8 cellular contexts compared by ENCODE assay signal in the genomic region with DNA sequence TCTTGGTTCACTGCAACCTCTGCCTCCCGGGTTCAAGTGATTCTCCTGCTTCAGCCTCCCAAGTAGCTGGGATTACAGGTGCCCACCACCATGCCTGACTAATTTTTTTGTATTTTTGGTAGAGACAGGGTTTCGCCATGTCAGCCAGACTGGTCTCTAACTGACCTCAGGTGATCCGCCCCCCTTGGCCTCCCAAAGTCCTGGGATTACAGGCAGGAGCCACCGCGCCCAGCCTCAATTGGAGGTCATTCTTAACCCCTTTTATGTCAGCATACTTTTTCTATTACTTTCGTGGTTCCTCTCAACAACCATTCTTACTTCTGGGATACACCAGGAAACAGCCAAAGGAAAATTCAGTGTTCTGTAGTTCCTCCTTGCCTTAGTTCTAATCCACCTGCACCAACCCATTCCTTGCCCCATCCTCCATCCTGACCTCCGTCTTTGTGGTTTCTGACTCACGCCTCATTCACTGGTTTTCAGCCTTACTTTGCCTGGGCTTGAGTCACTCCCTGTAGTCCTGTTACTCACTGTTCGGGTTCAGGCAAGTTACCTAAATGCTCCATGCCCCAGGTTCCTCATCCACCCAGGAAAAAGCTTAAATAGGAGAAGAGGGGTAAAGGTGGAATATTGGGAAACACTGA. TPM values are rescaled to one million over a fixed set of nuclear protein-coding genes. Genes with fewer than 3 reads are reported as not detected.
DNase-seq lines count a peak whose midpoint lies in the region; TF ChIP-seq lines count a peak whose summit lies in the region.

No MANE protein-coding gene starts in this region.

- H3K27ac ChIP-seq in vagina, result peak overlapping the region; percentile 50

- no peaks in the 10 kb centered on the region for H3K9me3 ChIP-seq in vagina

- no peaks in the 10 kb centered on the region for H3K36me3 ChIP-seq in vagina

- H3K4me3 ChIP-seq in epithelial cell of proximal tubule (ENCODE audit: low read depth, low read length) (no peak overlapping the region), vagina (no peak overlapping the region)

- intact Hi-C loops in vagina (cut with DNase I), result no loop called here

- no peak for TF ChIP-seq CTCF in epithelial cell of proximal tubule (conservative IDR thresholded peaks at IDR 0.05; ENCODE audit: low read depth, low read length)
- no peak for TF ChIP-seq CTCF in vagina (IDR thresholded peaks at IDR 0.05)

- H3K4me1 ChIP-seq in vagina, result peaks cover 7% of the 10 kb centered on the region

- peak; percentile 54 for DNase-seq in stimulated activated CD4-positive, alpha-beta T cell treated with anti-CD3 and anti-CD28 coated beads, Interleukin-15, amount 100 ng/mL, for 24 hours
- no peak for DNase-seq in stimulated activated CD4-positive, alpha-beta T cell treated with anti-CD3 and anti-CD28 coated beads, Interleukin-4, amount 100 ng/mL, for 4 hours
- DNase-seq in NOMO-1 treated with DMSO at 0.1 percent for 48 hours (lab: John Stamatoyannopoulos, UW; ENCODE audit: unreplicated experiment) (peak; percentile 54), epithelial cell of proximal tubule (ENCODE audit: low read depth) (peak; percentile 93), vagina (ENCODE audit: extremely low spot score in 2 of 2) (no peak), NCI-H2196 treated with DMSO at 0.1 percent for 48 hours (lab: John Stamatoyannopoulos, UW; ENCODE audit: unreplicated experiment) (no peak), UCSD-AML1 (lab: John Stamatoyannopoulos, UW; ENCODE audit: unreplicated experiment) (no peak)
- DNase-seq in activated CD8-positive, alpha-beta memory T cell treated with anti-CD3 and anti-CD28 coated beads, Interleukin-2, amount 50 U/mL, for 4 hours, result no peak

- no peak for TF ChIP-seq POLR2A in vagina (IDR thresholded peaks at IDR 0.05)

- H3K27me3 ChIP-seq in vagina, result no peaks in the 10 kb centered on the region

RNA-seq across cellular contexts. Expression of a gene that starts 12.9 kb away (rescaled TPM):
- total RNA-seq in epithelial cell of proximal tubule, result 49.2 and 87.9 TPM in 2 replicates
- total RNA-seq in vagina, result 12.3 TPM

RNA-seq across cellular contexts. Expression of a gene that starts 29.9 kb away (rescaled TPM):
- total RNA-seq in epithelial cell of proximal tubule, result 15.4 and 19.2 TPM in 2 replicates
- total RNA-seq in vagina, result 13.0 TPM

Comparison
In these comparisons a context has a peak if more than half of its experiments do, and no peak if none do; other contexts are left out.
1. DNase-seq: peak in stimulated activated CD4-positive, alpha-beta T cell treated with anti-CD3 and anti-CD28 coated beads, Interleukin-15, amount 100 ng/mL, for 24 hours (single experiment), NOMO-1 treated with DMSO at 0.1 percent for 48 hours (single experiment) and epithelial cell of proximal tubule (single experiment); none in stimulated activated CD4-positive, alpha-beta T cell treated with anti-CD3 and anti-CD28 coated beads, Interleukin-4, amount 100 ng/mL, for 4 hours (0 of 2), vagina (0 of 2), NCI-H2196 treated with DMSO at 0.1 percent for 48 hours (single experiment), UCSD-AML1 (single experiment) and activated CD8-positive, alpha-beta memory T cell treated with anti-CD3 and anti-CD28 coated beads, Interleukin-2, amount 50 U/mL, for 4 hours (single experiment).